30 cellular contexts compared by ENCODE assay signal in the genomic region with DNA sequence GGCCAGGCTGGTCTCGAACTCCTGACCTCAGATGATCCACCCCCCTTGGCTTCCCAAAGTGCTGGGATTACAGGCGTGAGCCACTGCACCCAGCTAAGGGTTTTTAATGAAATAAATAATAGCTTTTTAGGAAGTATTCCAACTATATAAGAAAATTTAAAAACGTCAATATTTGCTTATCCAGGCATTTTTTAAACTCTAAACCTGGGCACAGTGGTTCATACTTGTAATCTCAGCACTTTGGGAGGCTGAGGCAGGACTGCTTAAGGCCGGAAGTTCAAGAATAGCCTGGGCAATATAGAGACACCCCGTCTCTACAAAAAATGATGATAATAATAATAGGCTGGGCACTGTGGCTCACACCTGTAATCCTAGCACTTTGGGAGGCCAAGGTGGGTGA. TPM values are rescaled to one million over a fixed set of nuclear protein-coding genes. Genes with fewer than 3 reads are reported as not detected.
"Had no signal": no experiment of that assay in that cellular context is flagged by ENCODE, and none has a peak within 500 bp of the region (broad histone marks: within the 10 kb centered on the region; RNA-seq: fewer than 3 reads in every experiment).

No MANE protein-coding gene starts in this region.

- H3K27me3 Mint-ChIP-seq: naive thymus-derived CD4-positive, alpha-beta T cell; stimulated activated memory B cell treated with anti-CD40 and anti-IgM and Interleukin-4, amounts not matched to agents 10 μg/mL and 1 μg/mL and 100 μg/mL, for 72 hours; stimulated activated naive CD8-positive, alpha-beta T cell treated with anti-CD3 and anti-CD28 coated beads, Interleukin-15, amount 100 ng/mL, for 72 hours; type B pancreatic cell had no signal

- H3K4me3 Mint-ChIP-seq: natural killer cell; nephron; neural progenitor cell; stimulated activated memory B cell treated with anti-CD40 and anti-IgM and Interleukin-4, amounts not matched to agents 10 μg/mL and 1 μg/mL and 100 μg/mL, for 72 hours; stimulated activated naive CD8-positive, alpha-beta T cell treated with anti-CD3 and anti-CD28 coated beads, Interleukin-15, amount 100 ng/mL, for 72 hours; type B pancreatic cell had no signal

- H3K4me1 Mint-ChIP-seq: nephron, neural progenitor cell had no signal

- H2AFZ ChIP-seq: neural progenitor cell had no signal

- DNase-seq: natural killer cell; occipital lobe; pancreas; retina; stimulated activated CD4-positive, alpha-beta T cell treated with anti-CD3 and anti-CD28 coated beads, Interleukin-12 subunit alpha, Interleukin-12 subunit beta, amount 100 ng/mL, for 4 hours; stimulated activated CD4-positive, alpha-beta T cell treated with anti-CD3 and anti-CD28 coated beads, Interleukin-1b, Interleukin-23, amount 100 ng/mL, for 48 hours; stimulated activated CD4-positive, alpha-beta T cell treated with anti-CD3 and anti-CD28 coated beads, Interleukin-4, amount 100 ng/mL, for 1 hour; stimulated activated CD4-positive, alpha-beta T cell treated with anti-CD3 and anti-CD28 coated beads, Interleukin-4, amount 100 ng/mL, for 4 hours; stimulated activated CD8-positive, alpha-beta memory T cell treated with anti-CD3 and anti-CD28 coated beads, Interleukin-4, amount 100 ng/mL, for 48 hours; stimulated activated naive CD4-positive, alpha-beta T cell; stimulated activated naive CD8-positive, alpha-beta T cell treated with anti-CD3 and anti-CD28 coated beads, Interleukin-15, amount 100 ng/mL, for 72 hours; stimulated activated naive CD8-positive, alpha-beta T cell treated with anti-CD3 and anti-CD28 coated beads, Interleukin-15, Interleukin-2, amounts not matched to agents 100 U/mL and 50 U/mL, for 24 hours; substantia nigra; testis; tibial artery; transverse colon; upper lobe of right lung; uterus had no signal

- H3K27me3 ChIP-seq: neural progenitor cell, pancreas, right atrium auricular region, spleen, suprapubic skin, testis, tibial artery, transverse colon, upper lobe of right lung, uterus had no signal

- FAIRE-seq: pancreas had no signal

- H3K27ac Mint-ChIP-seq: natural killer cell; nephron; neural progenitor cell; stimulated activated memory B cell treated with anti-CD40 and anti-IgM and Interleukin-4, amounts not matched to agents 10 μg/mL and 1 μg/mL and 100 μg/mL, for 72 hours had no signal

- H3K4me1 ChIP-seq: neural progenitor cell, pancreas, prostate gland, right atrium auricular region, suprapubic skin, testis, tibial artery, upper lobe of right lung, uterus had no signal

- H3K4me3 ChIP-seq: neural progenitor cell, pancreas, prostate gland, right atrium auricular region, skin epidermis, smooth muscle cell, spleen, suprapubic skin, testis, tibial artery, transverse colon, upper lobe of right lung, uterus had no signal

- ATAC-seq: naive thymus-derived CD4-positive, alpha-beta T cell; natural killer cell; pancreas; sciatic nerve; stimulated activated memory B cell treated with anti-CD40 and anti-IgM and Interleukin-4, amounts not matched to agents 10 μg/mL and 1 μg/mL and 100 μg/mL, for 72 hours; stimulated activated naive CD8-positive, alpha-beta T cell treated with anti-CD3 and anti-CD28 coated beads, Interleukin-15, Interleukin-2, amounts not matched to agents 100 U/mL and 50 U/mL, for 24 hours; upper lobe of right lung had no signal

- H3K9me3 ChIP-seq: pancreas, prostate gland, right atrium auricular region, suprapubic skin, testis, tibial artery, transverse colon, upper lobe of right lung, uterus had no signal

- H3K4me2 ChIP-seq: neural progenitor cell, smooth muscle cell had no signal

- H3K27ac ChIP-seq: neural progenitor cell, pancreas, prostate gland, right atrium auricular region, skin epidermis, spleen, suprapubic skin, testis, tibial artery, transverse colon, upper lobe of right lung, uterus had no signal

- H3K36me3 ChIP-seq: uterus had no signal

- H3K9me3 Mint-ChIP-seq: natural killer cell; stimulated activated memory B cell treated with anti-CD40 and anti-IgM and Interleukin-4, amounts not matched to agents 10 μg/mL and 1 μg/mL and 100 μg/mL, for 72 hours had no signal

- H3K9ac ChIP-seq: neural progenitor cell had no signal

RNA-seq across cellular contexts. Expression of a gene that starts 48.1 kb away (rescaled TPM):
- total RNA-seq: occipital lobe had no signal
